8 cellular contexts compared by ENCODE assay signal in the genomic region with DNA sequence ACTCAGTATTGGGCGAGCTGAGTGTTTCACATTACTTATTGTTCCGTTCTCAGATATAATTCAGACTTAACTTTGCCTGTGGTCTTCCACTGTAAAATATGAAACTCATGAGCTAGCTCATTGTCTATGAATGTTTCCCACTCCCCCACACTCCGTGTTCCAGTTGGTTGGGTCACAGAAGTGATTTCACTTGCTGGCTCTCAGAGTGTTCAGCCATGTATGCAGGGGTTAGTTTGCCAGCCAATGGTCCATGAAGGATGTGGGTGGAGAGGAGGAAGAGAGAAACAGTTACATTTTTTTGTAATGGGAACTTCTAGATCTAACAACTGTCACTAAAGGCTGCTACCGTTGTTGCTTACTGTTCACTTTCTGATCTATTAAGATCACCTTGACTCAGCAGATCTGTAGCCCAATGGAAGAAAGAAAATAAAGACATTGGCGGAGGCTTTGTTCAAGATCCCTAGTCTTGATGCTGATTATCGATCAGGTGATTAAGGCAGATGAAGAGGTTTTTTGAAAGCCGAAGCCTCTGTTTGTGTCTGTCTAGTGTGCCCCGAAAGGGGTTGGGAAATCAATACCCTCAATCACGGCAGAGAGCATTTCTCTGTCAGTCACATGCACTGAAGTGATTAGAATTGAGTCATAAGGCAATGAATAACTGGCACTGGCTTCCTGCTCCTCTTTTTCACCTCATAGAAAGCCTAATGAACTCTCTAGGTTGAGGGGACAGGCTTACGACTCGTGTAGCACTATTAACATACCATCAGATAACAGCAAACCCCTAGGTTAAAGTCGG.
A peak's percentile ranks its signal among the peaks of the same experiment; 100 is the strongest.
DNase-seq lines count a peak whose midpoint lies in the region; ATAC-seq, FAIRE-seq and TF ChIP-seq lines count a peak whose summit lies in the region.

No MANE protein-coding gene starts in this region.

- no peak for FAIRE-seq in pancreas (lab: Jason Lieb, UNC)

- POLR2A ChIA-PET in OCI-LY7 (lab: Charles Lee): interaction anchor here (2.3 kb wide), 1 partner anchor 21 kb away, joined by 5 read pairs; no protein-coding TSS in a partner anchor
- POLR2A ChIA-PET in naive thymus-derived CD4-positive, alpha-beta T cell (lab: Charles Lee): no interaction called here

- no peaks in the 10 kb centered on the region for H3K36me3 Mint-ChIP-seq in naive thymus-derived CD4-positive, alpha-beta T cell

- TF ChIP-seq CTCF in pancreas (IDR thresholded peaks at IDR 0.05): no peak
- TF ChIP-seq CTCF in OCI-LY7 (conservative IDR thresholded peaks at IDR 0.05; ENCODE audit: low read length): no peak
- no peak for TF ChIP-seq CTCF in prostate gland (IDR thresholded peaks at IDR 0.05)

- H3K27ac ChIP-seq in pancreas (no peak overlapping the region), OCI-LY7 (ENCODE audit: low read depth, low read length, poor library complexity, severe bottlenecking) (no peak overlapping the region), prostate gland (no peak overlapping the region)
- H3K27ac ChIP-seq in naive thymus-derived CD4-positive, alpha-beta T cell (ENCODE audit: low read depth, low read length): no peak overlapping the region

- H3K27me3 ChIP-seq in pancreas (no peaks in the 10 kb centered on the region), prostate gland (replicated peaks; ENCODE audit: insufficient read depth) (no peaks in the 10 kb centered on the region)
- H3K27me3 ChIP-seq in naive thymus-derived CD4-positive, alpha-beta T cell (ENCODE audit: control insufficient read depth in 2 of 2, insufficient read depth in 2 of 2, low read length in 2 of 2): no peaks in the 10 kb centered on the region

- ATAC-seq in GM18867 (IDR thresholded peaks at IDR 0.05; ENCODE audit: unreplicated experiment): peak; percentile 96
- ATAC-seq in HG02840 (IDR thresholded peaks at IDR 0.05; ENCODE audit: low FRiP score, unreplicated experiment): peak; percentile 96
- peak in 3 of 4 donors; percentile 29 to 74 (median 43) for ATAC-seq in pancreas
- no peak for ATAC-seq in naive thymus-derived CD4-positive, alpha-beta T cell

- H3K4me1 Mint-ChIP-seq in naive thymus-derived CD4-positive, alpha-beta T cell: no peaks in the 10 kb centered on the region

- H4K20me1 ChIP-seq in OCI-LY7 (ENCODE audit: insufficient read depth, low read length): no peaks in the 10 kb centered on the region

- no peak overlapping the region for H2AFZ ChIP-seq in OCI-LY7 (ENCODE audit: low read length)

- peak; percentile 4 for DNase-seq in RPMI8226
- DNase-seq in pancreas: no peak
- DNase-seq in OCI-LY7 (ENCODE audit: low spot score): no peak
- DNase-seq in stimulated activated CD4-positive, alpha-beta T cell treated with anti-CD3 and anti-CD28 coated beads, Interleukin-2, amount 100 ng/mL, for 24 hours: no peak
- DNase-seq in prostate gland (ENCODE audit: low spot score): no peak
- no peak for DNase-seq in naive thymus-derived CD4-positive, alpha-beta T cell

- H3K4me2 ChIP-seq in OCI-LY7 (ENCODE audit: low read length): no peak overlapping the region; the same call in 1 of the 2 replicates

- H3K27ac Mint-ChIP-seq in naive thymus-derived CD4-positive, alpha-beta T cell: no peak overlapping the region

- WGBS in pancreas, 2 donors: 29 to 33% methylated on average over 12 of the region's 12 CpGs
- 72% methylated on average over 12 of the region's 12 CpGs for WGBS in prostate gland

- peaks cover 0 to 5% (median 0%) of the 10 kb centered on the region in 11 donors for H3K9me3 Mint-ChIP-seq in naive thymus-derived CD4-positive, alpha-beta T cell

- no peaks in the 10 kb centered on the region for H3K9me2 ChIP-seq in OCI-LY7 (ENCODE audit: insufficient read depth, low read length)

- H3K9me3 ChIP-seq in pancreas (no peaks in the 10 kb centered on the region), OCI-LY7 (ENCODE audit: low read length) (no peaks in the 10 kb centered on the region), prostate gland (no peaks in the 10 kb centered on the region)
- H3K9me3 ChIP-seq in naive thymus-derived CD4-positive, alpha-beta T cell (ENCODE audit: control insufficient read depth in 2 of 3, low read length in 3 of 3): no peaks in the 10 kb centered on the region

- no peaks in the 10 kb centered on the region for H3K27me3 Mint-ChIP-seq in naive thymus-derived CD4-positive, alpha-beta T cell

- no peak for TF ChIP-seq POLR2A in prostate gland (IDR thresholded peaks at IDR 0.05)

- no peak overlapping the region for H3K4me3 Mint-ChIP-seq in naive thymus-derived CD4-positive, alpha-beta T cell

- H3K79me2 ChIP-seq in OCI-LY7 (ENCODE audit: insufficient read depth, low read depth, low read length): no peaks in the 10 kb centered on the region

- CTCF ChIA-PET in OCI-LY7 (lab: Charles Lee; ENCODE audit: unreplicated experiment): no interaction called here
- CTCF ChIA-PET in naive thymus-derived CD4-positive, alpha-beta T cell (lab: Charles Lee): no interaction called here

- intact Hi-C loops in pancreas (cut with DNase I) (no loop called here), OCI-LY7 (cut with micrococcal nuclease; ENCODE audit: unreplicated experiment) (no loop called here), prostate gland (cut with DNase I) (no loop called here)
- intact Hi-C loops in naive thymus-derived CD4-positive, alpha-beta T cell (cut with micrococcal nuclease): no loop called here

- H3K4me3 ChIP-seq in pancreas (peak overlapping the region in 1 of 4 donors; percentile 3), OCI-LY7 (ENCODE audit: low read depth, low read length, poor library complexity, severe bottlenecking) (no peak overlapping the region), prostate gland (no peak overlapping the region)
- no peak overlapping the region for H3K4me3 ChIP-seq in naive thymus-derived CD4-positive, alpha-beta T cell (ENCODE audit: low read length)

- no TSS peak for BruUV-seq in OCI-LY7 (replicated peaks; lab: Mats Ljungman, UMichigan)

- H3K36me3 ChIP-seq in pancreas (no peaks in the 10 kb centered on the region), OCI-LY7 (ENCODE audit: insufficient read depth, low read length) (no peaks in the 10 kb centered on the region), prostate gland (no peaks in the 10 kb centered on the region)
- no peaks in the 10 kb centered on the region for H3K36me3 ChIP-seq in naive thymus-derived CD4-positive, alpha-beta T cell (ENCODE audit: control insufficient read depth in 2 of 3, insufficient read depth in 3 of 3, low read length in 3 of 3)

- H3K4me1 ChIP-seq in pancreas (no peaks in the 10 kb centered on the region), OCI-LY7 (ENCODE audit: insufficient read depth, low read length, poor library complexity, severe bottlenecking) (no peaks in the 10 kb centered on the region), prostate gland (replicated peaks) (no peaks in the 10 kb centered on the region)
- H3K4me1 ChIP-seq in naive thymus-derived CD4-positive, alpha-beta T cell (ENCODE audit: control insufficient read depth in 2 of 2, insufficient read depth in 2 of 2, low read length in 2 of 2): no peaks in the 10 kb centered on the region
